Comparison of ENCODE assay signal across 1 cellular context in the genomic region with DNA sequence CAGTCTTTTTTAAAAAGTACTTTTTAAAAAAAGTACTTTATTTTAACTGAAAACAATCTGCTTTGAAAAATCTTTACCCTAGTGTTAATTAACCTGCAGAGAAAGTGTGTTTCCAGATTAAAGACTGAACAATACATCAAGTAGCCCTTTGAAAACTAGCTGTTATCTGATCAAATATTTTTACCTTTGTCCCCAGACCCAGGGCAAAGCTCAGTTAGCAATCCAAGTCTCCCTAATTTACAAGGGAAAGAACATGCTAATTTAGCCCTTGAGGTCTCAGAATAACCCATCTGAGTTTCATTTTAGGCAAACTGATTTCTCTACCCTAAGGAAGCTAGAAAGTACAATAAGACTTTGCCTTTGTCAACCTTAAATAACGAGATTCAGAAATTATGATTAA.
TF ChIP-seq lines count a peak whose summit lies in the region.

No MANE protein-coding gene starts in this region.

TF ChIP-seq in GM23338, 12 proteins besides CTCF, POLR2A, EP300 and RAD21 (continued from another document):
- TF ChIP-seq, protein P1, sequence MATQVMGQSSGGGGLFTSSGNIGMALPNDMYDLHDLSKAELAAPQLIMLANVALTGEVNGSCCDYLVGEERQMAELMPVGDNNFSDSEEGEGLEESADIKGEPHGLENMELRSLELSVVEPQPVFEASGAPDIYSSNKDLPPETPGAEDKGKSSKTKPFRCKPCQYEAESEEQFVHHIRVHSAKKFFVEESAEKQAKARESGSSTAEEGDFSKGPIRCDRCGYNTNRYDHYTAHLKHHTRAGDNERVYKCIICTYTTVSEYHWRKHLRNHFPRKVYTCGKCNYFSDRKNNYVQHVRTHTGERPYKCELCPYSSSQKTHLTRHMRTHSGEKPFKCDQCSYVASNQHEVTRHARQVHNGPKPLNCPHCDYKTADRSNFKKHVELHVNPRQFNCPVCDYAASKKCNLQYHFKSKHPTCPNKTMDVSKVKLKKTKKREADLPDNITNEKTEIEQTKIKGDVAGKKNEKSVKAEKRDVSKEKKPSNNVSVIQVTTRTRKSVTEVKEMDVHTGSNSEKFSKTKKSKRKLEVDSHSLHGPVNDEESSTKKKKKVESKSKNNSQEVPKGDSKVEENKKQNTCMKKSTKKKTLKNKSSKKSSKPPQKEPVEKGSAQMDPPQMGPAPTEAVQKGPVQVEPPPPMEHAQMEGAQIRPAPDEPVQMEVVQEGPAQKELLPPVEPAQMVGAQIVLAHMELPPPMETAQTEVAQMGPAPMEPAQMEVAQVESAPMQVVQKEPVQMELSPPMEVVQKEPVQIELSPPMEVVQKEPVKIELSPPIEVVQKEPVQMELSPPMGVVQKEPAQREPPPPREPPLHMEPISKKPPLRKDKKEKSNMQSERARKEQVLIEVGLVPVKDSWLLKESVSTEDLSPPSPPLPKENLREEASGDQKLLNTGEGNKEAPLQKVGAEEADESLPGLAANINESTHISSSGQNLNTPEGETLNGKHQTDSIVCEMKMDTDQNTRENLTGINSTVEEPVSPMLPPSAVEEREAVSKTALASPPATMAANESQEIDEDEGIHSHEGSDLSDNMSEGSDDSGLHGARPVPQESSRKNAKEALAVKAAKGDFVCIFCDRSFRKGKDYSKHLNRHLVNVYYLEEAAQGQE (IDR thresholded peaks at IDR 0.05; ENCODE audit: unreplicated experiment): no peak
- TF ChIP-seq ZNF331 (CRISPR knock-in tag; IDR thresholded peaks at IDR 0.05; ENCODE audit: low read depth): no peak
- no peak for TF ChIP-seq ZNF114 (CRISPR knock-in tag; IDR thresholded peaks at IDR 0.05)
- no peak for TF ChIP-seq EZH2 (IDR thresholded peaks at IDR 0.05; ENCODE audit: low read depth, unreplicated experiment)
- no peak for TF ChIP-seq NANOG (IDR thresholded peaks at IDR 0.05; ENCODE audit: borderline replicate concordance)
- no peak for TF ChIP-seq CREB1 (CRISPR knock-in tag; IDR thresholded peaks at IDR 0.05; ENCODE audit: low read depth)
- TF ChIP-seq STAT1 (IDR thresholded peaks at IDR 0.05; ENCODE audit: unreplicated experiment): no peak
- no peak for TF ChIP-seq POLR2AphosphoS5 (IDR thresholded peaks at IDR 0.05; ENCODE audit: low read depth)
